In the genomic region with DNA sequence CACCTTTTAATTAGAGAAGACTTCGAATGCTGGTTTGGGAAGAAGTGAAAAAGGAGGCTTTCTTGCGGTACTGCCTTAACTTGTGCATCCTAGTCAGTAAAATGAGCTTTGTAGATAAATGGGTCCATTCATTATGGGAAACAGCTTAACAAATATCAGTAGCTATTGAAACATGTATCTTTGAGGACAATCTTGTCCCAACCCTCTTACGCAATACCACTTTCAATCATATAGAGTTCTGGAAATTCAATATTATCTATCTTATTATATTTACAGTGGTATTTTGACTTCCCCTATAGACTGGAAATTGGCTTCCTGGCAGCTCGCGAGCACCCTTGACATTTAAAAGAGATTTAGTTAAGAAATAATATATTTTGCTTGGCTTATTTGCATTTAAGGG, we compare ENCODE assay signal across 9 cellular contexts.
"Had no signal": no experiment of that assay in that cellular context is flagged by ENCODE, and none has a peak within 500 bp of the region (broad histone marks: within the 10 kb centered on the region; RNA-seq: fewer than 3 reads in every experiment).

No MANE protein-coding gene starts in this region.

- H3K36me3 ChIP-seq: HAP-1 had no signal

- H3K4me1 ChIP-seq: HAP-1 had no signal

- ATAC-seq: GM23338, HCT116 had no signal

- H3K9me3 ChIP-seq: HAP-1 had no signal

- H3K4me3 ChIP-seq: GM23338, HAP-1 had no signal

- H2AFZ ChIP-seq: GM23338 had no signal

- H3K4me2 ChIP-seq: GM23338, KMS-11 had no signal

- H3K27ac ChIP-seq: HL-60, KMS-11 had no signal

- DNase-seq: H7, HFFc6, Karpas-422, KBM-7 had no signal

- H3K9ac ChIP-seq: KMS-11 had no signal
